ENCODE assay signal across 2 cellular contexts in genomic region chr10:119355930-119356329, GRCh38.
TF ChIP-seq lines count a peak whose summit lies in the region.

No MANE protein-coding gene starts in this region.

TF ChIP-seq in SK-N-SH, 30 proteins besides CTCF, POLR2A, EP300 and RAD21 (continued from another document):
- TF ChIP-seq TCF12 (IDR thresholded peaks at IDR 0.05), result no peak
- TF ChIP-seq USF2 (IDR thresholded peaks at IDR 0.05; ENCODE audit: borderline replicate concordance, low read depth, low read length), result no peak
- TF ChIP-seq FOSL2 (IDR thresholded peaks at IDR 0.05; ENCODE audit: borderline replicate concordance, low read depth), result no peak
- no peak for TF ChIP-seq FOXM1 (IDR thresholded peaks at IDR 0.05; ENCODE audit: low read depth)
- no peak for TF ChIP-seq YY1 (IDR thresholded peaks at IDR 0.05; ENCODE audit: low read depth)
- TF ChIP-seq, protein P1, sequence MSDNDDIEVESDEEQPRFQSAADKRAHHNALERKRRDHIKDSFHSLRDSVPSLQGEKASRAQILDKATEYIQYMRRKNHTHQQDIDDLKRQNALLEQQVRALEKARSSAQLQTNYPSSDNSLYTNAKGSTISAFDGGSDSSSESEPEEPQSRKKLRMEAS (IDR thresholded peaks at IDR 0.05; ENCODE audit: low read depth), result no peak

TF ChIP-seq in SK-N-SH treated with all-trans-retinoic acid at 6 μM for 48 hours, 23 proteins besides CTCF, POLR2A, EP300 and RAD21 (continued from another document):
- TF ChIP-seq PATZ1 (CRISPR knock-in tag; IDR thresholded peaks at IDR 0.05; ENCODE audit: borderline replicate concordance) (no peak), GLIS3 (CRISPR knock-in tag; IDR thresholded peaks at IDR 0.05) (no peak), ZFP30 (CRISPR knock-in tag; IDR thresholded peaks at IDR 0.05) (no peak)
